ENCODE assay signal across 8 cellular contexts in genomic region chr1:109252893-109253802, GRCh38. TPM values are rescaled to one million over a fixed set of nuclear protein-coding genes. Genes with fewer than 3 reads are reported as not detected.
DNase-seq lines count a peak whose midpoint lies in the region; ATAC-seq, FAIRE-seq and TF ChIP-seq lines count a peak whose summit lies in the region.

No MANE protein-coding gene starts in this region.

- peak overlapping the region; percentile 29 for H3K4me2 ChIP-seq in skeletal muscle satellite cell (ENCODE audit: low read length)

- no peak overlapping the region for H3K9ac ChIP-seq in skeletal muscle satellite cell (ENCODE audit: low read depth, low read length)

- no peaks in the 10 kb centered on the region for H3K9me3 ChIP-seq in skeletal muscle satellite cell (replicated peaks; ENCODE audit: low read length)

- peak overlapping the region; percentile 19 for H3K4me3 ChIP-seq in skeletal muscle satellite cell (ENCODE audit: low read length)

- FAIRE-seq in GM12892 (lab: Jason Lieb, UNC) = no peak

- ATAC-seq in GM18517 (IDR thresholded peaks at IDR 0.05; ENCODE audit: unreplicated experiment) = no peak
- no peak for ATAC-seq in GM18505 (IDR thresholded peaks at IDR 0.05; ENCODE audit: unreplicated experiment)

- TF ChIP-seq POLR2A in GM12892 (IDR thresholded peaks at IDR 0.05; ENCODE audit: low read depth, low read length) = no peak
- TF ChIP-seq POLR2A in GM18505 (IDR thresholded peaks at IDR 0.05; ENCODE audit: borderline replicate concordance, extremely low read depth, insufficient read depth, insufficient read length) = no peak

- peaks cover 29% of the 10 kb centered on the region for H3K4me1 ChIP-seq in skeletal muscle satellite cell (ENCODE audit: control insufficient read depth, insufficient read depth, low read length)

- H3K36me3 ChIP-seq in skeletal muscle satellite cell (ENCODE audit: insufficient read depth, low read length) = no peaks in the 10 kb centered on the region

- CTCF ChIA-PET in HEK293T (lab: Yijun Ruan, JAX) = interaction anchor here (1.1 to 2.1 kb wide), 6 partner anchors 11 to 280 kb away, joined by 4 to 10 read pairs (median 6); partner anchors contain the start of genes PSRC1 and SORT1

- POLR2A ChIA-PET in HEK293T (lab: Yijun Ruan, JAX) = interaction anchor here (0.9 to 3.0 kb wide), 7 partner anchors 12 to 230 kb away, joined by 4 to 13 read pairs (median 5); partner anchors contain the start of genes ATXN7L2, PSRC1 and SORT1

- DNase-seq in GM12892 (ENCODE audit: insufficient read length) = peak; percentile 33
- peak in 53 of 56 donors; percentile 36 to 94 (median 80) for DNase-seq in amygdala (lab: John Stamatoyannopoulos, UW)
- DNase-seq in hypothalamus (lab: John Stamatoyannopoulos, UW) = peak in 48 of 51 donors; percentile 35 to 94 (median 83)
- no peak for DNase-seq in HEK293T (ENCODE audit: extremely low spot score)
- DNase-seq in activated CD8-positive, alpha-beta memory T cell treated with anti-CD3 and anti-CD28 coated beads, Interleukin-2, amount 50 U/mL, for 48 hours = no peak

- H3K27me3 ChIP-seq in skeletal muscle satellite cell (ENCODE audit: control insufficient read depth, insufficient read depth, low read length) = peaks cover 20% of the 10 kb centered on the region

TF ChIP-seq in HEK293T, 16 proteins besides CTCF, POLR2A, EP300 and RAD21:
- TF ChIP-seq FOXK2 (IDR thresholded peaks at IDR 0.05) (no peak), SUZ12 (IDR thresholded peaks at IDR 0.05) (no peak), ARNT (IDR thresholded peaks at IDR 0.05) (no peak), BHLHE40 (IDR thresholded peaks at IDR 0.05; ENCODE audit: borderline replicate concordance) (no peak), NFRKB (IDR thresholded peaks at IDR 0.05) (no peak), SP1 (IDR thresholded peaks at IDR 0.05) (no peak), CTBP1 (IDR thresholded peaks at IDR 0.05; ENCODE audit: borderline replicate concordance) (no peak), HDGF (IDR thresholded peaks at IDR 0.05; ENCODE audit: borderline replicate concordance) (no peak), PKNOX1 (IDR thresholded peaks at IDR 0.05) (no peak), L3MBTL2 (conservative IDR thresholded peaks at IDR 0.05) (no peak), LEF1 (IDR thresholded peaks at IDR 0.05; ENCODE audit: borderline replicate concordance) (no peak), FOXA1 (IDR thresholded peaks at IDR 0.05) (no peak)
TF ChIP-seq in HEK293T: peak in this region for 0.

RNA-seq across cellular contexts. Expression of gene CELSR2, which starts 3.8 kb away (rescaled TPM):
- 0.25 TPM for polyA plus RNA-seq in GM12892 (2012; ENCODE audit: missing spikeins)
- 0.25 and 0.44 TPM in 2 replicates for total RNA-seq in skeletal muscle satellite cell (2012; rRNA removed)

RNA-seq across cellular contexts. Expression of gene PSRC1, which starts 29.8 kb away (rescaled TPM):
- 2.4 TPM for polyA plus RNA-seq in GM12892 (2012; ENCODE audit: missing spikeins)
- total RNA-seq in skeletal muscle satellite cell (2012; rRNA removed) = 9.4 TPM in 2 replicates

RNA-seq across cellular contexts. Expression of gene SARS1, which starts 39.4 kb away (rescaled TPM):
- 87.9 TPM for polyA plus RNA-seq in GM12892 (2012; ENCODE audit: missing spikeins)
- 199 and 255 TPM in 2 replicates for total RNA-seq in skeletal muscle satellite cell (2012; rRNA removed)

RNA-seq across cellular contexts. Expression of gene MYBPHL, which starts 53.7 kb away (rescaled TPM):
- polyA plus RNA-seq in GM12892 (2012; ENCODE audit: missing spikeins) = not detected
- not detected in 2 replicates for total RNA-seq in skeletal muscle satellite cell (2012; rRNA removed)

Comparison
In these comparisons a context has a peak if more than half of its experiments do, and no peak if none do; other contexts are left out.
1. DNase-seq: peak in GM12892 (single experiment), amygdala (53 of 56) and hypothalamus (48 of 51); none in HEK293T (single experiment) and activated CD8-positive, alpha-beta memory T cell treated with anti-CD3 and anti-CD28 coated beads, Interleukin-2, amount 50 U/mL, for 48 hours (single experiment).